15 cellular contexts compared by ENCODE assay signal in the genomic region with DNA sequence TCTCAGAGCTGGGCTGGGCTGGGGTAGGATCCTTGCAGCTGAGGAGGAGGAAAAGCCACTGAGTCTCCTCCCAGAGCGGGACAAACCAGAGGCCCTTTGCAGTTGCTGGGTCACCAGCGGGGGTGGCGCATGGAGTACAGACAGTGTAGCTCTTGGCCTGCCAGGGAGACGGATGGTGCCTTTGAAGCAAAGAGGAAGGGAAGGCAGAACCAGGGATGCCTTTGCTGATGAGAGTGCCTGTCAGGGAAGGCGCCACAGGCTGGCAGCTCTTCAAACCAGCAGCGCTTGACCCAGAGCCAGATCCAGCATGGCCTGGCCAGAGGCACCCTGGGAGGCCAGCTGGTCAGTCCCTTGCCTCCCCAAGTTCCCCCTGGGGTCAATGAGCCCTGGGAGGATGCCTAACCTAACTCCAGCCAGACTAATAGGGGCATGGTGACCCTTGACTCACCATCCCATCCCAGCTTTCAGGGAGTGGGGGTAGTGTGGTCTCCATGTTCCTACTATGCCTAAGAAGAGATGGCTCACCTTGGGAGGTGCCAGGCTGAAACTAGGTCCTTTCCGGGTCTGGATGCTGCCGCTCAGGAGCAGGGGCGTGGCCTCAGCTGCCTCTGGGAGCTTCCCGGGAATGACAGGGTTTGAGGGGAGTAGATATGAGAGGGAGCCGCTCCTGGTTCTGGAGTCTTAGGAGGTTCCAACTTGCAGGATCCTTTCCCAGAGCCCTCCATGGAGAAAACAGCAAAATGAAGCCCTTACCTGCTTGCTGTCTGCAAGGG. TPM values are rescaled to one million over a fixed set of nuclear protein-coding genes. Genes with fewer than 3 reads are reported as not detected.
DNase-seq lines count a peak whose midpoint lies in the region; ATAC-seq, FAIRE-seq and TF ChIP-seq lines count a peak whose summit lies in the region.
"Had no signal": no experiment of that assay in that cellular context is flagged by ENCODE, and none has a peak within 500 bp of the region (broad histone marks: within the 10 kb centered on the region; RNA-seq: fewer than 3 reads in every experiment).

No MANE protein-coding gene starts in this region.

- DNase-seq in C1 segment of cervical spinal cord (lab: John Stamatoyannopoulos, UW): peak in 12 of 14 donors; percentile 34 to 83 (median 64)
- DNase-seq in NCI-H2196 treated with DMSO at 0.1 percent for 48 hours (lab: John Stamatoyannopoulos, UW; ENCODE audit: unreplicated experiment): peak; percentile 5
- peak in 9 of 10 donors; percentile 56 to 84 (median 76) for DNase-seq in dorsolateral prefrontal cortex
- no peak for DNase-seq in nephron progenitor cell
- DNase-seq in H54 (ENCODE audit: insufficient read length, low spot score): no peak
- no peak for DNase-seq in germinal center (ENCODE audit: low spot score)
- DNase-seq in urothelium cell line (ENCODE audit: low spot score): no peak
- DNase-seq: CD8-positive, alpha-beta memory T cell; esophagus squamous epithelium; upper lobe of right lung had no signal

- H3K4me1 Mint-ChIP-seq in nephron progenitor cell: peaks cover 42% of the 10 kb centered on the region

- H3K9me3 Mint-ChIP-seq in nephron progenitor cell: no peaks in the 10 kb centered on the region
- H3K9me3 Mint-ChIP-seq: CD8-positive, alpha-beta memory T cell had no signal

- no peak overlapping the region for H3K4me3 ChIP-seq in dorsolateral prefrontal cortex
- H3K4me3 ChIP-seq: esophagus squamous epithelium, prostate gland, upper lobe of right lung had no signal

- peaks cover 5% of the 10 kb centered on the region for H3K27me3 Mint-ChIP-seq in nephron progenitor cell (ENCODE audit: low read depth, poor library complexity)
- H3K27me3 Mint-ChIP-seq: CD8-positive, alpha-beta memory T cell had no signal

- peak overlapping the region; percentile 94 for H3K27ac Mint-ChIP-seq in nephron progenitor cell

- H3K4me3 Mint-ChIP-seq in nephron progenitor cell: no peak overlapping the region
- H3K4me3 Mint-ChIP-seq: CD8-positive, alpha-beta memory T cell had no signal

- no peak for ATAC-seq in HG02840 (IDR thresholded peaks at IDR 0.05; ENCODE audit: low FRiP score, unreplicated experiment)
- ATAC-seq: activated CD4-positive, CD25-positive, alpha-beta regulatory T cell treated with anti-CD3 and anti-CD28 coated beads, Interleukin-2, amount 50 U/mL, for 24 hours; upper lobe of right lung had no signal

- H3K36me3 Mint-ChIP-seq in nephron progenitor cell (ENCODE audit: low read depth): peaks cover 34% of the 10 kb centered on the region

- intact Hi-C loops in dorsolateral prefrontal cortex (cut with DNase I): no loop called here

- no peak for FAIRE-seq in H54 (lab: Jason Lieb, UNC)
- FAIRE-seq in urothelium cell line (lab: Jason Lieb, UNC): no peak

- TF ChIP-seq CTCF in dorsolateral prefrontal cortex (IDR thresholded peaks at IDR 0.05 in 54 of 56, conservative IDR thresholded peaks at IDR 0.05 in 2 of 56; ENCODE audit: low read depth in 1 of 56, partially characterized antibody in 56 of 56) (peak in 18 of 56 donors; percentile 4 to 42 (median 19)), nephron progenitor cell (IDR thresholded peaks at IDR 0.05) (no peak)

- no peaks in the 10 kb centered on the region for H3K27me3 ChIP-seq in dorsolateral prefrontal cortex
- H3K27me3 ChIP-seq: esophagus squamous epithelium, upper lobe of right lung had no signal

- TF ChIP-seq POLR2A in H54 (IDR thresholded peaks at IDR 0.05; ENCODE audit: low read depth, low read length): no peak

- peak overlapping the region; percentile 46 to 95 (median 86) for H3K27ac ChIP-seq in dorsolateral prefrontal cortex
- H3K27ac ChIP-seq: prostate gland, upper lobe of right lung had no signal

RNA-seq across cellular contexts. Expression of a gene that starts 19.8 kb away (rescaled TPM):
- total RNA-seq in dorsolateral prefrontal cortex: 10 to 100 TPM; 19.4 to 63.3 (median 33.9) TPM

RNA-seq across cellular contexts. Expression of a gene that starts 31.6 kb away (rescaled TPM):
- total RNA-seq in dorsolateral prefrontal cortex: 10 to 100 TPM; 25.7 to 56.1 (median 41.1) TPM

RNA-seq across cellular contexts. Expression of a gene that starts 45.1 kb away (rescaled TPM):
- not detected for total RNA-seq in dorsolateral prefrontal cortex
- total RNA-seq: CD8-positive, alpha-beta memory T cell; esophagus squamous epithelium; kidney epithelial cell; NCI-H460; upper lobe of right lung had no signal

Comparison
In these comparisons a context has a peak if more than half of its experiments do, and no peak if none do; other contexts are left out.
1. DNase-seq: peak in C1 segment of cervical spinal cord (12 of 14), NCI-H2196 treated with DMSO at 0.1 percent for 48 hours (single experiment) and dorsolateral prefrontal cortex (9 of 10); none in nephron progenitor cell (single experiment), H54 (single experiment), germinal center (single experiment) and urothelium cell line (single experiment).